8 cellular contexts compared by ENCODE assay signal in the genomic region with DNA sequence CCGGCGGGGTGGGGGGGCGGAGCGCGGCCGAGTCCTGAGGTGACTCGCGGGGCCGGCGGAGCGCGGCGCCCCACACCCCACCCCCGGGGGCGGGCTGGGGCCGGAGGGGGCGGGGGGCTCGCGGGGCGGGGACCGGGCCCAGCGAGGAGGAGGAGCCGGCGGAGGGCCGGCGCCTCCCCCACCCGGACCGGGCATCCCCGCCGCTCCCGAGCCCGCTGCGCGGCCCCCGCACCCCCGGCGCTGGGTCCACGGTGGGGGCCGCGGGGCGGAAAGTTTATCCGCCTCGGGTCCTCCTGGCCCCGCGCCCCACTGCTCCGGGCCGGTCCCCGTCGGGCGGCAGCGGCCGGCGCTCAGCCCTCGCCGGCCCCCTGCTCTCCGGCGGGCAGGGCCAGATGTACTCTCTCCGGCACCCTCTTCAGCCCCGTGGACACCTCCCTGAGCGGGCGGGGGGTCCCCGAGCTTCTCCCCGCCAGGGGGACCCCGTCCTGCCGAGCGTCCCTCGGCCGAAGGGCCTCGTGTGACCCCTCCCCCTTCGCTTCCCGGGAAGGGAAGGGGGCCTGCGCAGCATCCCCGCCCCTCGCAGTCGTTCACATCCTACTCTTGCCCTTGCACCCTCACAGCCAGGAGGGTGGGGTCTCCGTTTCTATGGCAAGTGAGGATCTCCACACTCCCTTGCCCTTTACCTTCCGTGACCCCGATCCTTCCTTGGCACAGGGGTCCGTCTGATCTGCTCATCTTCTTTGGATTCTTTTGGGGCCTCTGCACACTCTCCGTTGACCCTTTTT. TPM values are rescaled to one million over a fixed set of nuclear protein-coding genes. Genes with fewer than 3 reads are reported as not detected.
A peak's percentile ranks its signal among the peaks of the same experiment; 100 is the strongest.
DNase-seq lines count a peak whose midpoint lies in the region; ATAC-seq and TF ChIP-seq lines count a peak whose summit lies in the region.

No MANE protein-coding gene starts in this region.

- no peaks in the 10 kb centered on the region for H3K27me3 Mint-ChIP-seq in chondrocyte (ENCODE audit: low read depth)

- peak overlapping the region; percentile 80 for H3K27ac Mint-ChIP-seq in chondrocyte (ENCODE audit: unreplicated experiment)

- DNase-seq in EH (ENCODE audit: low read depth) (peak; percentile 50), UCSD-AML1 (lab: John Stamatoyannopoulos, UW; ENCODE audit: unreplicated experiment) (peak; percentile 49), chondrocyte (ENCODE audit: low spot score) (no peak), left lung (peak; percentile 39 to 85), NCI-H1436 treated with DMSO at 0.1 percent for 48 hours (lab: John Stamatoyannopoulos, UW) (no peak)
- peak; percentile 11 to 39 for DNase-seq in stimulated activated CD4-positive, alpha-beta T cell treated with anti-CD3 and anti-CD28 coated beads, Interleukin-4, amount 100 ng/mL, for 48 hours (ENCODE audit: low read depth in 2 of 2)

- H3K4me1 Mint-ChIP-seq in chondrocyte (ENCODE audit: low read depth) = peaks cover 43% of the 10 kb centered on the region

- peak; percentile 18 for ATAC-seq in HG03039 (IDR thresholded peaks at IDR 0.05; ENCODE audit: unreplicated experiment)
- ATAC-seq in left lung = peak; percentile 1
- no peak for ATAC-seq in HG03025 (IDR thresholded peaks at IDR 0.05; ENCODE audit: low FRiP score, unreplicated experiment)

- H3K4me3 Mint-ChIP-seq in chondrocyte (ENCODE audit: unreplicated experiment) = peak overlapping the region; percentile 79

- intact Hi-C loops in left lung (cut with DNase I) = no loop called here

- H3K36me3 Mint-ChIP-seq in chondrocyte (ENCODE audit: low read depth) = no peaks in the 10 kb centered on the region

- H3K4me3 ChIP-seq in left lung = peak overlapping the region; percentile 75 to 86

- H3K27ac ChIP-seq in left lung = peak overlapping the region; percentile 67 to 72

- H3K36me3 ChIP-seq in left lung = no peaks in the 10 kb centered on the region

- H3K9me3 Mint-ChIP-seq in chondrocyte (ENCODE audit: low read depth) = no peaks in the 10 kb centered on the region

- no peaks in the 10 kb centered on the region for H3K9me3 ChIP-seq in left lung

- no peaks in the 10 kb centered on the region for H3K27me3 ChIP-seq in left lung

- TF ChIP-seq CTCF in chondrocyte (IDR thresholded peaks at IDR 0.05) (peak; percentile 69), left lung (IDR thresholded peaks at IDR 0.05) (no peak)

- H3K4me1 ChIP-seq in left lung = peaks cover 4 to 46% of the 10 kb centered on the region in 2 donors

RNA-seq across cellular contexts. Expression of a gene that starts 0.7 kb away (rescaled TPM):
- total RNA-seq in chondrocyte (63.8 to 69.4 TPM (median 66.9 TPM) in 3 replicates), left lung (10 to 100 TPM; 56.9 to 69.1 TPM)

Comparison
In these comparisons a context has a peak if more than half of its experiments do, and no peak if none do; other contexts are left out.
1. DNase-seq: peak in EH (single experiment), UCSD-AML1 (single experiment), left lung (2 of 2) and stimulated activated CD4-positive, alpha-beta T cell treated with anti-CD3 and anti-CD28 coated beads, Interleukin-4, amount 100 ng/mL, for 48 hours (2 of 2); none in chondrocyte (single experiment) and NCI-H1436 treated with DMSO at 0.1 percent for 48 hours (single experiment).